ENCODE assay signal across 14 cellular contexts in genomic region chr1:151816964-151817730, GRCh38. TPM values are rescaled to one million over a fixed set of nuclear protein-coding genes. Genes with fewer than 3 reads are reported as not detected.
DNase-seq lines count a peak whose midpoint lies in the region; ATAC-seq, FAIRE-seq and TF ChIP-seq lines count a peak whose summit lies in the region.
"Had no signal": no experiment of that assay in that cellular context is flagged by ENCODE, and none has a peak within 500 bp of the region (broad histone marks: within the 10 kb centered on the region; RNA-seq: fewer than 3 reads in every experiment).

No MANE protein-coding gene starts in this region.

- FAIRE-seq in GM12891 (lab: Jason Lieb, UNC): no peak

- no peaks in the 10 kb centered on the region for H4K20me1 ChIP-seq in OCI-LY7 (ENCODE audit: insufficient read depth, low read length)

- no peaks in the 10 kb centered on the region for H3K9me2 ChIP-seq in OCI-LY7 (ENCODE audit: insufficient read depth, low read length)

- no peak overlapping the region for H3K27ac ChIP-seq in OCI-LY7 (ENCODE audit: low read depth, low read length, poor library complexity, severe bottlenecking)
- H3K27ac ChIP-seq in foreskin keratinocyte: no peak overlapping the region
- no peak overlapping the region for H3K27ac ChIP-seq in ascending aorta
- H3K27ac ChIP-seq: psoas muscle had no signal

- TF ChIP-seq CTCF in OCI-LY7 (conservative IDR thresholded peaks at IDR 0.05; ENCODE audit: low read length): no peak
- TF ChIP-seq CTCF in foreskin keratinocyte (conservative IDR thresholded peaks at IDR 0.05): no peak
- no peak for TF ChIP-seq CTCF in Calu3 (IDR thresholded peaks at IDR 0.05; ENCODE audit: unreplicated experiment)
- no peak for TF ChIP-seq CTCF in ascending aorta (IDR thresholded peaks at IDR 0.05)

- POLR2A ChIA-PET in OCI-LY7 (lab: Charles Lee): no interaction called here

- H3K36me3 Mint-ChIP-seq in Calu3 (ENCODE audit: insufficient read depth, unreplicated experiment): no peaks in the 10 kb centered on the region

- H3K4me3 ChIP-seq in OCI-LY7 (ENCODE audit: low read depth, low read length, poor library complexity, severe bottlenecking) (no peak overlapping the region), ascending aorta (no peak overlapping the region)
- H3K4me3 ChIP-seq: psoas muscle had no signal

- H2AFZ ChIP-seq in OCI-LY7 (ENCODE audit: low read length): peak overlapping the region; percentile 66; the same call in 1 of the 2 replicates

- peak; percentile 29 for ATAC-seq in foreskin keratinocyte
- ATAC-seq: psoas muscle had no signal

- H3K4me1 ChIP-seq in OCI-LY7 (ENCODE audit: insufficient read depth, low read length, poor library complexity, severe bottlenecking) (peaks cover 19% of the 10 kb centered on the region), foreskin keratinocyte (no peaks in the 10 kb centered on the region), ascending aorta (no peaks in the 10 kb centered on the region)

- BruUV-seq in OCI-LY7 (replicated peaks; lab: Mats Ljungman, UMichigan) (no TSS peak), Calu3 (replicated peaks; lab: Mats Ljungman, UMichigan) (no TSS peak)

- no peaks in the 10 kb centered on the region for H3K36me3 ChIP-seq in OCI-LY7 (ENCODE audit: insufficient read depth, low read length)
- no peaks in the 10 kb centered on the region for H3K36me3 ChIP-seq in ascending aorta

- no peak overlapping the region for H3K4me3 Mint-ChIP-seq in Calu3 (ENCODE audit: low read depth, unreplicated experiment)

- H3K4me2 ChIP-seq in OCI-LY7 (ENCODE audit: low read length): peak overlapping the region; percentile 56

- intact Hi-C loops in OCI-LY7 (cut with micrococcal nuclease; ENCODE audit: unreplicated experiment): no loop called here
- intact Hi-C loops in Calu3 (cut with micrococcal nuclease; ENCODE audit: unreplicated experiment): no loop called here
- intact Hi-C loops in ascending aorta (cut with DNase I): no loop called here

- H3K4me1 Mint-ChIP-seq in Calu3 (ENCODE audit: low read depth, unreplicated experiment): peaks cover 8% of the 10 kb centered on the region

- TF ChIP-seq POLR2A in GM12891 (IDR thresholded peaks at IDR 0.05; ENCODE audit: low read depth, low read length): no peak

- H3K27ac Mint-ChIP-seq in Calu3 (ENCODE audit: unreplicated experiment): no peak overlapping the region

- no peaks in the 10 kb centered on the region for H3K27me3 ChIP-seq in foreskin keratinocyte
- no peaks in the 10 kb centered on the region for H3K27me3 ChIP-seq in ascending aorta

- H3K9me3 ChIP-seq in OCI-LY7 (ENCODE audit: low read length) (no peaks in the 10 kb centered on the region), ascending aorta (no peaks in the 10 kb centered on the region)
- H3K9me3 ChIP-seq: psoas muscle had no signal

- H3K9me3 Mint-ChIP-seq in Calu3 (ENCODE audit: low read depth, unreplicated experiment): no peaks in the 10 kb centered on the region

- peaks cover 51% of the 10 kb centered on the region for H3K27me3 Mint-ChIP-seq in Calu3 (ENCODE audit: unreplicated experiment)

- H3K79me2 ChIP-seq in OCI-LY7 (ENCODE audit: insufficient read depth, low read depth, low read length): no peaks in the 10 kb centered on the region

- peak; percentile 26 for DNase-seq in NCI-H510A (lab: John Stamatoyannopoulos, UW)
- DNase-seq in NCI-H510A treated with DMSO at 0.1 percent for 48 hours (lab: John Stamatoyannopoulos, UW): no peak
- no peak for DNase-seq in GM12891 (ENCODE audit: insufficient read length, low spot score)
- DNase-seq in OCI-LY7 (ENCODE audit: low spot score): peak; percentile 53
- DNase-seq in foreskin keratinocyte: peak; percentile 44 to 69
- DNase-seq in Calu3: no peak
- DNase-seq in ascending aorta (ENCODE audit: low spot score in 2 of 2): no peak
- no peak for DNase-seq in activated naive CD4-positive, alpha-beta T cell treated with Interleukin-2 at 50 U/mL for 16 hours
- DNase-seq: dermis blood vessel endothelial cell, psoas muscle had no signal

- CTCF ChIA-PET in OCI-LY7 (lab: Charles Lee; ENCODE audit: unreplicated experiment) (no interaction called here), Calu3 (lab: Charles Lee) (no interaction called here)

TF ChIP-seq in GM12891, 5 proteins besides CTCF, POLR2A, EP300 and RAD21:
- TF ChIP-seq POU2F2 (IDR thresholded peaks at IDR 0.05; ENCODE audit: low read depth, low read length) (no peak), PAX5 (IDR thresholded peaks at IDR 0.05; ENCODE audit: insufficient read depth, low read length, severe bottlenecking) (no peak), TAF1 (IDR thresholded peaks at IDR 0.05; ENCODE audit: low read depth, low read length) (no peak), POLR2AphosphoS5 (IDR thresholded peaks at IDR 0.05; ENCODE audit: low read depth, low read length) (no peak), SPI1 (IDR thresholded peaks at IDR 0.05; ENCODE audit: low read depth, low read length) (peak; percentile 15; the same call in 1 of the 2 replicates)

RNA-seq across cellular contexts. Expression of gene LINGO4, which starts 11.9 kb away (rescaled TPM):
- not detected for polyA plus RNA-seq in GM12891 (2012; ENCODE audit: low read depth, missing spikeins)
- total RNA-seq in OCI-LY7 (2014; rRNA removed; shearing (Covaris generic)): not detected in 2 replicates
- total RNA-seq in OCI-LY7 (2022) (not detected in 2 replicates), foreskin keratinocyte (not detected in 2 replicates), Calu3 (2022) (not detected in 2 replicates), ascending aorta (not detected)
- not detected in 2 replicates for polyA plus RNA-seq in foreskin keratinocyte
- total RNA-seq: dermis blood vessel endothelial cell, fibroblast of lung, NCI-H460, subcutaneous adipose tissue had no signal
- polyA plus RNA-seq: AG04450, fibroblast of lung had no signal

RNA-seq across cellular contexts. Expression of gene RORC, which starts 14.5 kb away (rescaled TPM):
- not detected for polyA plus RNA-seq in GM12891 (2012; ENCODE audit: low read depth, missing spikeins)
- total RNA-seq in OCI-LY7 (2014; rRNA removed; shearing (Covaris generic)): not detected in 2 replicates
- total RNA-seq in OCI-LY7 (2022) (not detected in 2 replicates), foreskin keratinocyte (not detected in 2 replicates), Calu3 (2022) (0.19 and 1.2 TPM in 2 replicates), ascending aorta (not detected)
- polyA plus RNA-seq in foreskin keratinocyte: 0.02 TPM in 1 of 2 replicates, not detected in the other
- polyA plus RNA-seq: AG04450, fibroblast of lung had no signal

RNA-seq across cellular contexts. Expression of gene C2CD4D, which starts 22.5 kb away (rescaled TPM):
- polyA plus RNA-seq in GM12891 (2012; ENCODE audit: low read depth, missing spikeins): not detected
- not detected in 2 replicates for total RNA-seq in OCI-LY7 (2014; rRNA removed; shearing (Covaris generic))
- total RNA-seq in OCI-LY7 (2022) (not detected in 2 replicates), foreskin keratinocyte (0.18 TPM in 1 of 2 replicates, not detected in the other), Calu3 (2022) (1.7 and 2.5 TPM in 2 replicates), ascending aorta (not detected)
- polyA plus RNA-seq in foreskin keratinocyte: 0.14 and 0.19 TPM in 2 replicates
- total RNA-seq: dermis blood vessel endothelial cell, fibroblast of lung, NCI-H460 had no signal
- polyA plus RNA-seq: AG04450, fibroblast of lung, psoas muscle had no signal

RNA-seq across cellular contexts. Expression of gene TDRKH, which starts 26.8 kb away (rescaled TPM):
- polyA plus RNA-seq in GM12891 (2012; ENCODE audit: low read depth, missing spikeins): 2.4 TPM
- 7.2 and 10.2 TPM in 2 replicates for total RNA-seq in OCI-LY7 (2014; rRNA removed; shearing (Covaris generic))
- 21.1 and 22.8 TPM in 2 replicates for total RNA-seq in OCI-LY7 (2022)
- total RNA-seq in foreskin keratinocyte: 9.4 and 12.4 TPM in 2 replicates
- 5.2 and 6.2 TPM in 2 replicates for polyA plus RNA-seq in foreskin keratinocyte
- 20.2 and 25.7 TPM in 2 replicates for total RNA-seq in Calu3 (2022)
- total RNA-seq in ascending aorta: 1.5 TPM

RNA-seq across cellular contexts. Expression of gene THEM5, which starts 36.4 kb away (rescaled TPM):
- not detected for polyA plus RNA-seq in GM12891 (2012; ENCODE audit: low read depth, missing spikeins)
- total RNA-seq in OCI-LY7 (2014; rRNA removed; shearing (Covaris generic)): not detected in 2 replicates
- total RNA-seq in OCI-LY7 (2022): not detected in 2 replicates
- total RNA-seq in foreskin keratinocyte: not detected in 2 replicates
- polyA plus RNA-seq in foreskin keratinocyte: 0.08 TPM in 1 of 2 replicates, not detected in the other
- not detected in 2 replicates for total RNA-seq in Calu3 (2022)
- not detected for total RNA-seq in ascending aorta
- total RNA-seq: fibroblast of lung, NCI-H460, psoas muscle, subcutaneous adipose tissue had no signal
- polyA plus RNA-seq: AG04450, fibroblast of lung, psoas muscle had no signal

Comparison
In these comparisons a context has a peak if more than half of its experiments do, and no peak if none do; other contexts are left out.
1. DNase-seq: peak in NCI-H510A (single experiment), OCI-LY7 (single experiment) and foreskin keratinocyte (2 of 2); none in NCI-H510A treated with DMSO at 0.1 percent for 48 hours (single experiment), GM12891 (single experiment), Calu3 (single experiment), ascending aorta (0 of 2) and activated naive CD4-positive, alpha-beta T cell treated with Interleukin-2 at 50 U/mL for 16 hours (single experiment).